8 cellular contexts compared by ENCODE assay signal in the genomic region with DNA sequence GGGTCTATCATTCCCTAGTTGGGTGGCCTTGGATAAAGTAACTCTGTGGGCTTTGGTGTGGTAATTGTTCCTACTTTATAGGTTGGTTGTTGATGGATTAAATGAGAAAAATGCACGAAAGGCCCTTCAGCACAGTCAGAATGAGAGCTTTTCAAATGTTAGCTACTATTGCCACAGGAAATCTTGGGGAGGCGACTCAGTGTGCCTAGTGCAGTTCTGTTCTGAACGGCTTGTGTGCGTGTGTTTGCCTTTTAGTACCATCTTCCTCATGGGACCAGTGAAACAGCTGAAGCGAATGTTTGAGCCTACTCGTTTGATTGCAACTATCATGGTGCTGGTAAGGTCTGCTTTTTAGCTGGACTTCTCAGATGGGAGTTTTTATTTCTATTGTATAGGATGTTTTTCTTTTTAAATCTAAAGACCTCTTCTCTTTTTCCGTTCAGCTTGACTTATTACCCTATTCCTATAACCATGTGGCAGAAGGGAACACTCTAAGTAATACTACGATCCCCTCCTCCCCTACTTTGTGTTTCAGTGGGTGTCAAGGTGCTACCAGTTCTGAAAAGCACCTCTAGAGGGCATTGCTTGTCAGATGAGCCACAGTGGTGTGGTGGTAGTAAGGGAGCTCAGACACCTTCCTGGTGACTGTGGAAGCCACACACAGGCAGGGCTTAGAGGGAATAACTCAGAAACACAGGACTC. TPM values are rescaled to one million over a fixed set of nuclear protein-coding genes. Genes with fewer than 3 reads are reported as not detected.
A peak's percentile ranks its signal among the peaks of the same experiment; 100 is the strongest.
DNase-seq lines count a peak whose midpoint lies in the region; ATAC-seq and TF ChIP-seq lines count a peak whose summit lies in the region.

No MANE protein-coding gene starts in this region.

- DNase-seq in NOMO-1 treated with DMSO at 0.1 percent for 48 hours (lab: John Stamatoyannopoulos, UW; ENCODE audit: unreplicated experiment) (peak; percentile 15), NOMO-1 treated with dmso at 0.1 percent for 144 hours (lab: John Stamatoyannopoulos, UW; ENCODE audit: unreplicated experiment) (no peak), LNCaP clone FGC (ENCODE audit: low read depth) (no peak), T follicular helper cell (ENCODE audit: low read depth) (peak; percentile 5), choroid plexus epithelial cell (ENCODE audit: low read depth) (peak; percentile 75), mesothelial cell of epicardium (ENCODE audit: low spot score in 2 of 2, unreplicated experiment in 2 of 2) (no peak)

- H3K9me3 Mint-ChIP-seq in mesothelial cell of epicardium: no peaks in the 10 kb centered on the region

- H3K4me1 Mint-ChIP-seq in mesothelial cell of epicardium: no peaks in the 10 kb centered on the region

- TF ChIP-seq CTCF in LNCaP clone FGC (IDR thresholded peaks at IDR 0.05; ENCODE audit: control insufficient read depth, extremely low read depth, insufficient read depth): peak; percentile 56
- peak; percentile 82 for TF ChIP-seq CTCF in choroid plexus epithelial cell (conservative IDR thresholded peaks at IDR 0.05; ENCODE audit: low read depth, low read length)
- peak; percentile 15 for TF ChIP-seq CTCF in mesothelial cell of epicardium (IDR thresholded peaks at IDR 0.05; ENCODE audit: unreplicated experiment)

- no peak overlapping the region for H3K4me3 Mint-ChIP-seq in mesothelial cell of epicardium

- H3K4me3 ChIP-seq in LNCaP clone FGC (ENCODE audit: low read depth, low read length) (no peak overlapping the region), choroid plexus epithelial cell (ENCODE audit: low read depth, low read length) (no peak overlapping the region)

- H3K36me3 Mint-ChIP-seq in mesothelial cell of epicardium: peaks cover 42% of the 10 kb centered on the region

- no peak overlapping the region for H3K27ac Mint-ChIP-seq in mesothelial cell of epicardium

- ATAC-seq in GM21737 (IDR thresholded peaks at IDR 0.05; ENCODE audit: unreplicated experiment) (peak; percentile 69), HG02970 (IDR thresholded peaks at IDR 0.05; ENCODE audit: low FRiP score, unreplicated experiment) (no peak)

- no peaks in the 10 kb centered on the region for H3K27me3 Mint-ChIP-seq in mesothelial cell of epicardium (ENCODE audit: low read depth)

RNA-seq across cellular contexts. Expression of a gene that starts 9.2 kb away (rescaled TPM):
- total RNA-seq in mesothelial cell of epicardium: 60.2 to 65.1 TPM (median 61.8 TPM) in 3 replicates

RNA-seq across cellular contexts. Expression of a gene that starts 45.7 kb away (rescaled TPM):
- 2.4 to 2.9 TPM (median 2.6 TPM) in 3 replicates for total RNA-seq in mesothelial cell of epicardium

RNA-seq across cellular contexts. Expression of a gene that starts 56.2 kb away (rescaled TPM):
- total RNA-seq in mesothelial cell of epicardium: 26.9 to 28.9 TPM (median 28.2 TPM) in 3 replicates

Comparison
In these comparisons a context has a peak if more than half of its experiments do, and no peak if none do; other contexts are left out.
1. DNase-seq: peak in NOMO-1 treated with DMSO at 0.1 percent for 48 hours (single experiment), T follicular helper cell (single experiment) and choroid plexus epithelial cell (single experiment); none in NOMO-1 treated with dmso at 0.1 percent for 144 hours (single experiment), LNCaP clone FGC (single experiment) and mesothelial cell of epicardium (0 of 2).
2. CTCF ChIP-seq: peak in every context shown above with its lines; median percentile 82 in choroid plexus epithelial cell; 56 in LNCaP clone FGC; 15 in mesothelial cell of epicardium.